24 cellular contexts compared by ENCODE assay signal in genomic region chr7:130841416-130841815, GRCh38.
DNase-seq lines count a peak whose midpoint lies in the region; ATAC-seq, FAIRE-seq and TF ChIP-seq lines count a peak whose summit lies in the region.
"Had no signal": no experiment of that assay in that cellular context is flagged by ENCODE, and none has a peak within 500 bp of the region (broad histone marks: within the 10 kb centered on the region; RNA-seq: fewer than 3 reads in every experiment).

No MANE protein-coding gene starts in this region.

- no peak for FAIRE-seq in kidney (lab: Jason Lieb, UNC)

- H3K36me3 ChIP-seq in KOPT-K1 (ENCODE audit: insufficient read depth, low read length) (no peaks in the 10 kb centered on the region), kidney (ENCODE audit: control insufficient read depth in 1 of 2, insufficient read depth in 2 of 2, low read length in 2 of 2) (no peaks in the 10 kb centered on the region)
- H3K36me3 ChIP-seq: tibial artery had no signal

- no peak for ATAC-seq in stimulated activated naive CD8-positive, alpha-beta T cell treated with anti-CD3 and anti-CD28 coated beads, Interleukin-15, Interleukin-2, amounts not matched to agents 100 U/mL and 50 U/mL, for 24 hours
- no peak for ATAC-seq in HG02884 (IDR thresholded peaks at IDR 0.05; ENCODE audit: unreplicated experiment)
- ATAC-seq: left lobe of liver, sciatic nerve had no signal

- no peaks in the 10 kb centered on the region for H3K9me3 ChIP-seq in KOPT-K1 (ENCODE audit: insufficient read depth, low read length, poor library complexity, severe bottlenecking)
- no peaks in the 10 kb centered on the region for H3K9me3 ChIP-seq in kidney (ENCODE audit: control insufficient read depth in 1 of 2, low read length in 2 of 2)
- H3K9me3 ChIP-seq: tibial artery had no signal

- H3K27ac Mint-ChIP-seq in activated naive CD8-positive, alpha-beta T cell: peak overlapping the region; percentile 81
- H3K27ac Mint-ChIP-seq: brain; CD4-positive, CD25-positive, alpha-beta regulatory T cell; H9; mesothelial cell of epicardium had no signal

- peak; percentile 26 for DNase-seq in activated gamma-delta T cell treated with Interleukin-2 at 50 U/mL for 16 hours
- no peak for DNase-seq in activated gamma-delta T cell (lab: John Stamatoyannopoulos, UW)
- DNase-seq in stimulated activated naive CD8-positive, alpha-beta T cell treated with anti-CD3 and anti-CD28 coated beads, Interleukin-15, Interleukin-2, amounts not matched to agents 100 U/mL and 50 U/mL, for 24 hours: peak; percentile 27
- no peak for DNase-seq in kidney
- DNase-seq in OCI-M1 (lab: John Stamatoyannopoulos, UW): no peak
- DNase-seq: activated CD4-positive, alpha-beta T cell treated with anti-CD3 and anti-CD28 coated beads, Interleukin-2, amount 50 U/mL, for 4 hours; activated T-cell treated with anti-CD3 and anti-CD28 coated beads, Interleukin-2, amount 50 U/mL, for 1 hour; CD4-positive, CD25-positive, alpha-beta regulatory T cell; DMS53; H9; Kasumi-1; NCI-H1105 treated with DMSO at 0.1 percent for 48 hours; NCI-H2081; NCI-H510A treated with DMSO at 0.1 percent for 48 hours; SIG-M5; stimulated activated CD4-positive, alpha-beta T cell treated with anti-CD3 and anti-CD28 coated beads, Interleukin-15, amount 100 ng/mL, for 24 hours; tibial artery had no signal

- peak overlapping the region; percentile 75 for H3K4me3 Mint-ChIP-seq in activated naive CD8-positive, alpha-beta T cell
- H3K4me3 Mint-ChIP-seq: brain, H9, mesothelial cell of epicardium had no signal

- no peaks in the 10 kb centered on the region for H3K9me3 Mint-ChIP-seq in activated naive CD8-positive, alpha-beta T cell (ENCODE audit: low read depth)
- H3K9me3 Mint-ChIP-seq: H9, mesothelial cell of epicardium had no signal

- no peaks in the 10 kb centered on the region for H3K27me3 Mint-ChIP-seq in activated naive CD8-positive, alpha-beta T cell

- no peak overlapping the region for H3K4me3 ChIP-seq in kidney (ENCODE audit: low read length in 2 of 2)
- H3K4me3 ChIP-seq: tibial artery had no signal

- no peak overlapping the region for H3K9ac ChIP-seq in kidney (ENCODE audit: low read length in 2 of 2)

- H3K4me1 ChIP-seq in kidney (ENCODE audit: control insufficient read depth in 1 of 2, insufficient read depth in 1 of 2, low read depth in 1 of 2, low read length in 2 of 2): no peaks in the 10 kb centered on the region
- H3K4me1 ChIP-seq: tibial artery had no signal

- intact Hi-C loops in kidney (cut with DNase I): no loop called here

- H3K4me1 Mint-ChIP-seq in activated naive CD8-positive, alpha-beta T cell (ENCODE audit: low read depth): peaks cover 32% of the 10 kb centered on the region
- H3K4me1 Mint-ChIP-seq: brain, H9, mesothelial cell of epicardium had no signal

- TF ChIP-seq CTCF in kidney (IDR thresholded peaks at IDR 0.05; ENCODE audit: borderline replicate concordance, extremely low read depth, insufficient read depth): no peak

- peak overlapping the region; percentile 6 for H3K27ac ChIP-seq in KOPT-K1 (ENCODE audit: low read depth, low read length, poor library complexity, severe bottlenecking)
- no peak overlapping the region for H3K27ac ChIP-seq in kidney (ENCODE audit: low read depth in 2 of 2, low read length in 2 of 2)
- H3K27ac ChIP-seq: tibial artery had no signal

- no peaks in the 10 kb centered on the region for H3K36me3 Mint-ChIP-seq in activated naive CD8-positive, alpha-beta T cell
- H3K36me3 Mint-ChIP-seq: brain, mesothelial cell of epicardium had no signal

Comparison
In these comparisons a context has a peak if more than half of its experiments do, and no peak if none do; other contexts are left out.
1. DNase-seq: peak in activated gamma-delta T cell treated with Interleukin-2 at 50 U/mL for 16 hours (single experiment) and stimulated activated naive CD8-positive, alpha-beta T cell treated with anti-CD3 and anti-CD28 coated beads, Interleukin-15, Interleukin-2, amounts not matched to agents 100 U/mL and 50 U/mL, for 24 hours (single experiment); none in activated gamma-delta T cell (single experiment), kidney (single experiment) and OCI-M1 (single experiment).